In genomic region chr17:78751000-78751399, GRCh38 we compare ENCODE assay signal across 8 cellular contexts. TPM values are rescaled to one million over a fixed set of nuclear protein-coding genes. Genes with fewer than 3 reads are reported as not detected.
DNase-seq lines count a peak whose midpoint lies in the region; ATAC-seq and TF ChIP-seq lines count a peak whose summit lies in the region.
"Not testable (repeated sequence)": the region's sequence is repeated elsewhere in the genome, so short reads cannot be mapped to it uniquely, and the experiment has no call there.

No MANE protein-coding gene starts in this region.

- H3K36me3 ChIP-seq in KMS-11 (ENCODE audit: insufficient read depth); hepatocyte (replicated peaks; ENCODE audit: insufficient read depth, low read depth): not testable (repeated sequence)

- 99% methylated on average over 5 of the region's 5 CpGs for WGBS in hepatocyte (ENCODE audit: low lambda C conversion rate, missing lambda C conversion rate)

- peaks cover 94% of the 10 kb centered on the region for H3K4me1 ChIP-seq in KMS-11 (ENCODE audit: low read depth, poor library complexity, severe bottlenecking)
- H3K4me1 ChIP-seq in hepatocyte (ENCODE audit: insufficient read depth), result not testable (repeated sequence)

- not testable (repeated sequence) for H3K9ac ChIP-seq in KMS-11

- H3K9me3 ChIP-seq in hepatocyte (ENCODE audit: low read depth), result not testable (repeated sequence)

- intact Hi-C loops in CD14-positive monocyte (cut with micrococcal nuclease), result not testable (repeated sequence)
- intact Hi-C loops in activated B cell treated with CpG ODN at 0.5 μM for 24 hours (cut with micrococcal nuclease), result loop anchor here (2.0 kb wide), 1 partner anchor 14 kb away; no protein-coding TSS in a partner anchor

- not testable (repeated sequence) for H3K27me3 Mint-ChIP-seq in CD14-positive monocyte (ENCODE audit: low read depth in 3 of 3); activated B cell treated with CpG ODN at 0.5 μM for 24 hours; activated T-cell treated with anti-CD3 and anti-CD28 coated beads, Interleukin-2, amount 50 U/mL, for 24 hours; naive B cell

- POLR2A ChIA-PET in activated B cell treated with CpG ODN at 0.5 μM for 24 hours (lab: Charles Lee), result interaction anchor here (1.6 to 2.0 kb wide), 3 partner anchors 11 to 41 kb away, joined by 3 to 9 read pairs (median 4); no protein-coding TSS in a partner anchor

- not testable (repeated sequence) for DNase-seq in CD14-positive monocyte (ENCODE audit: low spot score); activated B cell treated with CpG ODN at 0.5 μM for 24 hours; activated T-cell treated with anti-CD3 and anti-CD28 coated beads, Interleukin-2, amount 50 U/mL, for 24 hours; activated naive CD4-positive, alpha-beta T cell treated with anti-CD3 and anti-CD28 coated beads, Interleukin-2, amount 50 U/mL, for 72 hours (ENCODE audit: low spot score in 2 of 2); hepatocyte (ENCODE audit: low spot score); naive B cell; stimulated activated effector memory CD8-positive, alpha-beta T cell treated with anti-CD3 and anti-CD28 coated beads, Interleukin-12 subunit alpha, Interleukin-12 subunit beta, amount 100 ng/mL, for 72 hours (ENCODE audit: low spot score in 2 of 2)

- CTCF ChIA-PET in activated B cell treated with CpG ODN at 0.5 μM for 24 hours (lab: Charles Lee), result interaction anchor here (0.9 to 1.6 kb wide), 3 partner anchors 11 to 18 kb away, joined by 3 to 5 read pairs (median 5); no protein-coding TSS in a partner anchor

- not testable (repeated sequence) for TF ChIP-seq CTCF in CD14-positive monocyte (IDR thresholded peaks at IDR 0.05); KMS-11 (conservative IDR thresholded peaks at IDR 0.05; ENCODE audit: low read depth, low read length); activated B cell treated with CpG ODN at 0.5 μM for 24 hours (IDR thresholded peaks at IDR 0.05); hepatocyte (IDR thresholded peaks at IDR 0.05; ENCODE audit: poor library complexity)

- H3K27me3 ChIP-seq in KMS-11 (ENCODE audit: insufficient read depth, low read depth); hepatocyte: not testable (repeated sequence)

- not testable (repeated sequence) for H3K4me3 Mint-ChIP-seq in CD14-positive monocyte, activated B cell treated with CpG ODN at 0.5 μM for 24 hours
- H3K4me3 Mint-ChIP-seq in activated T-cell treated with anti-CD3 and anti-CD28 coated beads, Interleukin-2, amount 50 U/mL, for 24 hours, result peak overlapping the region; percentile 25
- H3K4me3 Mint-ChIP-seq in naive B cell, result peak overlapping the region in 4 of 8 donors; percentile 12 to 58 (median 35)
- H3K4me3 Mint-ChIP-seq in stimulated activated effector memory CD8-positive, alpha-beta T cell treated with anti-CD3 and anti-CD28 coated beads, Interleukin-12 subunit alpha, Interleukin-12 subunit beta, amount 100 ng/mL, for 72 hours, result peak overlapping the region; percentile 59

- not testable (repeated sequence) for ATAC-seq in activated B cell treated with CpG ODN at 0.5 μM for 24 hours (ENCODE audit: low read depth); activated naive CD4-positive, alpha-beta T cell treated with anti-CD3 and anti-CD28 coated beads, Interleukin-2, amount 50 U/mL, for 72 hours; naive B cell (ENCODE audit: low read depth in 2 of 2); stimulated activated effector memory CD8-positive, alpha-beta T cell treated with anti-CD3 and anti-CD28 coated beads, Interleukin-12 subunit alpha, Interleukin-12 subunit beta, amount 100 ng/mL, for 72 hours

- H3K9me3 Mint-ChIP-seq in CD14-positive monocyte; activated B cell treated with CpG ODN at 0.5 μM for 24 hours; activated T-cell treated with anti-CD3 and anti-CD28 coated beads, Interleukin-2, amount 50 U/mL, for 24 hours; activated naive CD4-positive, alpha-beta T cell treated with anti-CD3 and anti-CD28 coated beads, Interleukin-2, amount 50 U/mL, for 72 hours; naive B cell; stimulated activated effector memory CD8-positive, alpha-beta T cell treated with anti-CD3 and anti-CD28 coated beads, Interleukin-12 subunit alpha, Interleukin-12 subunit beta, amount 100 ng/mL, for 72 hours: not testable (repeated sequence)

- H4K20me1 ChIP-seq in KMS-11 (ENCODE audit: insufficient read depth); hepatocyte (ENCODE audit: insufficient read depth, poor library complexity, severe bottlenecking): not testable (repeated sequence)

- H3K36me3 Mint-ChIP-seq in CD14-positive monocyte, result peaks cover 7 to 20% of the 10 kb centered on the region in 2 donors
- H3K36me3 Mint-ChIP-seq in activated B cell treated with CpG ODN at 0.5 μM for 24 hours (ENCODE audit: low read depth); naive B cell: not testable (repeated sequence)
- peaks cover 15% of the 10 kb centered on the region for H3K36me3 Mint-ChIP-seq in activated T-cell treated with anti-CD3 and anti-CD28 coated beads, Interleukin-2, amount 50 U/mL, for 24 hours (ENCODE audit: low read depth)
- peaks cover 0 to 10% of the 10 kb centered on the region in 2 donors for H3K36me3 Mint-ChIP-seq in activated naive CD4-positive, alpha-beta T cell treated with anti-CD3 and anti-CD28 coated beads, Interleukin-2, amount 50 U/mL, for 72 hours
- H3K36me3 Mint-ChIP-seq in stimulated activated effector memory CD8-positive, alpha-beta T cell treated with anti-CD3 and anti-CD28 coated beads, Interleukin-12 subunit alpha, Interleukin-12 subunit beta, amount 100 ng/mL, for 72 hours, result peaks cover 37% of the 10 kb centered on the region

- H3K9me2 ChIP-seq in hepatocyte (replicated peaks; ENCODE audit: insufficient read depth), result not testable (repeated sequence)

- H3K27ac Mint-ChIP-seq in CD14-positive monocyte (peak overlapping the region; percentile 70 to 96 (median 94)), activated B cell treated with CpG ODN at 0.5 μM for 24 hours (peak overlapping the region; percentile 56), naive B cell (peak overlapping the region; percentile 85 to 97 (median 92))
- H3K27ac Mint-ChIP-seq in activated T-cell treated with anti-CD3 and anti-CD28 coated beads, Interleukin-2, amount 50 U/mL, for 24 hours, result peak overlapping the region; percentile 90
- peak overlapping the region; percentile 25 to 62 for H3K27ac Mint-ChIP-seq in activated naive CD4-positive, alpha-beta T cell treated with anti-CD3 and anti-CD28 coated beads, Interleukin-2, amount 50 U/mL, for 72 hours
- peak overlapping the region; percentile 96 for H3K27ac Mint-ChIP-seq in stimulated activated effector memory CD8-positive, alpha-beta T cell treated with anti-CD3 and anti-CD28 coated beads, Interleukin-12 subunit alpha, Interleukin-12 subunit beta, amount 100 ng/mL, for 72 hours

- H3K79me2 ChIP-seq in KMS-11 (ENCODE audit: insufficient read depth, low read depth) (peaks cover 97% of the 10 kb centered on the region), hepatocyte (peaks cover 84% of the 10 kb centered on the region)

- H3K27ac ChIP-seq in KMS-11 (peak overlapping the region; percentile 27; the same call in 1 of the 2 replicates), hepatocyte (peak overlapping the region; percentile 40)

- H3K4me3 ChIP-seq in KMS-11 (IDR thresholded peaks at IDR 0.05; ENCODE audit: insufficient read depth, low read depth, low read length); hepatocyte: not testable (repeated sequence)

- H2AFZ ChIP-seq in KMS-11 (ENCODE audit: low read depth); hepatocyte: not testable (repeated sequence)

- H3K4me1 Mint-ChIP-seq in CD14-positive monocyte (peaks cover 87% of the 10 kb centered on the region), activated B cell treated with CpG ODN at 0.5 μM for 24 hours (peaks cover 91% of the 10 kb centered on the region), naive B cell (peaks cover 59 to 86% (median 76%) of the 10 kb centered on the region in 3 donors)
- peaks cover 90% of the 10 kb centered on the region for H3K4me1 Mint-ChIP-seq in activated T-cell treated with anti-CD3 and anti-CD28 coated beads, Interleukin-2, amount 50 U/mL, for 24 hours (ENCODE audit: low read depth)
- H3K4me1 Mint-ChIP-seq in stimulated activated effector memory CD8-positive, alpha-beta T cell treated with anti-CD3 and anti-CD28 coated beads, Interleukin-12 subunit alpha, Interleukin-12 subunit beta, amount 100 ng/mL, for 72 hours, result peaks cover 83% of the 10 kb centered on the region

- peak overlapping the region; percentile 87 for H3K4me2 ChIP-seq in KMS-11
- H3K4me2 ChIP-seq in hepatocyte, result not testable (repeated sequence)

RNA-seq across cellular contexts. Expression of gene CYTH1, which starts 31.1 kb away (rescaled TPM):
- polyA plus RNA-seq in CD14-positive monocyte (10 to 100 TPM; 68.6 to 80.9 TPM), hepatocyte (38.5 and 47.6 TPM in 2 replicates), naive B cell (ENCODE audit: low read depth in 6 of 6) (100 to 1,000 TPM; 165 to 235 (median 190) TPM)
- total RNA-seq in activated B cell treated with CpG ODN at 0.5 μM for 24 hours (368 and 391 TPM in 2 replicates), hepatocyte (37.5 and 44.4 TPM in 2 replicates)
- total RNA-seq in activated naive CD4-positive, alpha-beta T cell treated with anti-CD3 and anti-CD28 coated beads, Interleukin-2, amount 50 U/mL, for 72 hours, result 100 to 1,000 TPM in 1 of 2 donors, 10 to 100 TPM in 1; 82.6 to 148 TPM

Comparison
In these comparisons a context has a peak if more than half of its experiments do, and no peak if none do; other contexts are left out.
1. H3K27ac Mint-ChIP-seq: peak in every context shown above with its lines; median percentile 96 in stimulated activated effector memory CD8-positive, alpha-beta T cell treated with anti-CD3 and anti-CD28 coated beads, Interleukin-12 subunit alpha, Interleukin-12 subunit beta, amount 100 ng/mL, for 72 hours; 94 in CD14-positive monocyte; 92 in naive B cell; 90 in activated T-cell treated with anti-CD3 and anti-CD28 coated beads, Interleukin-2, amount 50 U/mL, for 24 hours; 56 in activated B cell treated with CpG ODN at 0.5 μM for 24 hours; 44 in activated naive CD4-positive, alpha-beta T cell treated with anti-CD3 and anti-CD28 coated beads, Interleukin-2, amount 50 U/mL, for 72 hours.